In genomic region chr19:13277104-13277809, GRCh38 we compare ENCODE assay signal across 8 cellular contexts.
DNase-seq lines count a peak whose midpoint lies in the region; TF ChIP-seq lines count a peak whose summit lies in the region.

No MANE protein-coding gene starts in this region.

- 41% methylated on average over 14 of the region's 17 CpGs for whole genome bisulfite sequencing in esophagus muscularis mucosa

- TF ChIP-seq POLR2A in esophagus muscularis mucosa (IDR thresholded peaks at IDR 0.05; ENCODE audit: low read depth) = no peak

- peak overlapping the region; percentile 66 for H3K4me2 ChIP-seq in DOHH2 (ENCODE audit: low read length)

- H3K9me3 ChIP-seq in DOHH2 (ENCODE audit: control insufficient read depth, insufficient read depth, low read length) (no peaks in the 10 kb centered on the region), esophagus muscularis mucosa (no peaks in the 10 kb centered on the region)

- H3K36me3 ChIP-seq in DOHH2 (ENCODE audit: control insufficient read depth, low read length) = no peaks in the 10 kb centered on the region
- no peaks in the 10 kb centered on the region for H3K36me3 ChIP-seq in esophagus muscularis mucosa

- no peaks in the 10 kb centered on the region for H3F3A ChIP-seq in DOHH2 (ENCODE audit: control insufficient read depth, insufficient read depth)

- no peaks in the 10 kb centered on the region for H3K79me2 ChIP-seq in DOHH2 (ENCODE audit: control insufficient read depth, low read length)

- H3K4me1 ChIP-seq in DOHH2 (ENCODE audit: control insufficient read depth, low read length) (peaks cover 15% of the 10 kb centered on the region), esophagus muscularis mucosa (peaks cover 0 to 5% (median 3%) of the 10 kb centered on the region in 4 donors)

- no peaks in the 10 kb centered on the region for H3K36me3 Mint-ChIP-seq in nephron (ENCODE audit: low read depth)
- no peaks in the 10 kb centered on the region for H3K36me3 Mint-ChIP-seq in stimulated activated naive CD8-positive, alpha-beta T cell treated with anti-CD3 and anti-CD28 coated beads, Interleukin-15, Interleukin-2, amounts not matched to agents 100 ng/mL and 50 ng/mL, for 24 hours (ENCODE audit: low read depth)

- peaks cover 2% of the 10 kb centered on the region for H3K9me3 Mint-ChIP-seq in nephron
- no peaks in the 10 kb centered on the region for H3K9me3 Mint-ChIP-seq in stimulated activated naive CD8-positive, alpha-beta T cell treated with anti-CD3 and anti-CD28 coated beads, Interleukin-15, Interleukin-2, amounts not matched to agents 100 ng/mL and 50 ng/mL, for 24 hours

- no peaks in the 10 kb centered on the region for H3K9me2 ChIP-seq in DOHH2 (replicated peaks; ENCODE audit: control insufficient read depth, low read length)

- TF ChIP-seq CTCF in DOHH2 (IDR thresholded peaks at IDR 0.05; ENCODE audit: low read depth, low read length, poor library complexity, severe bottlenecking) = peak; percentile 59
- peak; percentile 67 to 81 (median 70) for TF ChIP-seq CTCF in esophagus muscularis mucosa (IDR thresholded peaks at IDR 0.05)
- TF ChIP-seq CTCF in nephron (IDR thresholded peaks at IDR 0.05; ENCODE audit: unreplicated experiment in 3 of 3) = peak; percentile 65 to 67 (median 67)

- H3K27ac ChIP-seq in DOHH2 (ENCODE audit: low read depth, low read length) (no peak overlapping the region), esophagus muscularis mucosa (replicated peaks in 1 of 4) (no peak overlapping the region)

- peak overlapping the region; percentile 41 for H3K4me3 ChIP-seq in DOHH2 (ENCODE audit: low read length)
- H3K4me3 ChIP-seq in esophagus muscularis mucosa = no peak overlapping the region

- H3K27me3 ChIP-seq in DOHH2 (ENCODE audit: control insufficient read depth, low read length) (peaks cover 2% of the 10 kb centered on the region), esophagus muscularis mucosa (peaks cover 0 to 20% (median 4%) of the 10 kb centered on the region in 4 donors)

- no peaks in the 10 kb centered on the region for H3K4me1 Mint-ChIP-seq in nephron
- peaks cover 16% of the 10 kb centered on the region for H3K4me1 Mint-ChIP-seq in stimulated activated naive CD8-positive, alpha-beta T cell treated with anti-CD3 and anti-CD28 coated beads, Interleukin-15, Interleukin-2, amounts not matched to agents 100 ng/mL and 50 ng/mL, for 24 hours (ENCODE audit: low read depth)

- DNase-seq in HPDE6-E6E7 (ENCODE audit: extremely low spot score) (peak; percentile 50), OCI-M2 (lab: John Stamatoyannopoulos, UW; ENCODE audit: unreplicated experiment) (peak; percentile 46), esophagus muscularis mucosa (ENCODE audit: extremely low spot score) (no peak), cortex of kidney (lab: John Stamatoyannopoulos, UW) (no peak)
- peak; percentile 50 for DNase-seq in activated CD8-positive, alpha-beta memory T cell treated with anti-CD3 and anti-CD28 coated beads, Interleukin-2, amount 50 U/mL, for 4 hours

- intact Hi-C loops in esophagus muscularis mucosa (cut with DNase I) = loop anchor here (1.0 to 5.0 kb wide), 3 partner anchors 155 to 445 kb away; no protein-coding TSS in a partner anchor

- no peak overlapping the region for H3K4me3 Mint-ChIP-seq in nephron
- H3K4me3 Mint-ChIP-seq in stimulated activated naive CD8-positive, alpha-beta T cell treated with anti-CD3 and anti-CD28 coated beads, Interleukin-15, Interleukin-2, amounts not matched to agents 100 ng/mL and 50 ng/mL, for 24 hours = no peak overlapping the region

- peaks cover 19% of the 10 kb centered on the region for H3K27me3 Mint-ChIP-seq in nephron (ENCODE audit: low read depth)
- H3K27me3 Mint-ChIP-seq in stimulated activated naive CD8-positive, alpha-beta T cell treated with anti-CD3 and anti-CD28 coated beads, Interleukin-15, Interleukin-2, amounts not matched to agents 100 ng/mL and 50 ng/mL, for 24 hours = peaks cover 4% of the 10 kb centered on the region

- H4K20me1 ChIP-seq in DOHH2 (ENCODE audit: control insufficient read depth, insufficient read depth, low read depth, low read length) = no peaks in the 10 kb centered on the region

- no peak overlapping the region for H3K27ac Mint-ChIP-seq in nephron
- H3K27ac Mint-ChIP-seq in stimulated activated naive CD8-positive, alpha-beta T cell treated with anti-CD3 and anti-CD28 coated beads, Interleukin-15, Interleukin-2, amounts not matched to agents 100 ng/mL and 50 ng/mL, for 24 hours = peak overlapping the region; percentile 74

- no peak for TF ChIP-seq EP300 in esophagus muscularis mucosa (IDR thresholded peaks at IDR 0.05)

Comparison
In these comparisons a context has a peak if more than half of its experiments do, and no peak if none do; other contexts are left out.
1. DNase-seq: peak in HPDE6-E6E7 (single experiment), OCI-M2 (single experiment) and activated CD8-positive, alpha-beta memory T cell treated with anti-CD3 and anti-CD28 coated beads, Interleukin-2, amount 50 U/mL, for 4 hours (single experiment); none in esophagus muscularis mucosa (single experiment) and cortex of kidney (single experiment).
2. Peak in every context shown above with its lines, with median percentiles within 50 percentile points of each other: CTCF ChIP-seq.